ENCODE assay signal across 36 cellular contexts in genomic region chrX:6012357-6012756, GRCh38.
"Had no signal": no experiment of that assay in that cellular context is flagged by ENCODE, and none has a peak within 500 bp of the region (broad histone marks: within the 10 kb centered on the region; RNA-seq: fewer than 3 reads in every experiment).

No MANE protein-coding gene starts in this region.

- DNase-seq: activated B cell treated with CpG ODN at 0.5 μM for 24 hours; activated CD4-positive, alpha-beta memory T cell treated with anti-CD3 and anti-CD28 coated beads for 36 hours; activated CD4-positive, alpha-beta T cell treated with anti-CD3 and anti-CD28 coated beads for 4 hours; activated CD4-positive, alpha-beta T cell treated with anti-CD3 and anti-CD28 coated beads, Interleukin-2, amount 10 ng/mL, durations not matched to agents 24 days and 14 days; activated CD4-positive, alpha-beta T cell treated with anti-CD3 and anti-CD28 coated beads, Interleukin-2, amount 50 U/mL, for 1 hour; activated CD4-positive, alpha-beta T cell treated with anti-CD3 and anti-CD28 coated beads, Interleukin-2, amount 50 U/mL, for 4 hours; activated CD4-positive, CD25-positive, alpha-beta regulatory T cell treated with anti-CD3 and anti-CD28 coated beads, Interleukin-2, amount 50 U/mL, for 72 hours; activated CD8-positive, alpha-beta memory T cell treated with anti-CD3 and anti-CD28 coated beads, Interleukin-2, amount 50 U/mL, for 4 hours; activated CD8-positive, alpha-beta T cell treated with anti-CD3 and anti-CD28 coated beads for 36 hours; activated effector memory CD4-positive, alpha-beta T cell treated with anti-CD3 and anti-CD28 coated beads, Interleukin-2, amount 50 U/mL, for 16 hours; activated gamma-delta T cell treated with Interleukin-2 at 50 U/mL for 16 hours; activated naive CD4-positive, alpha-beta T cell; activated naive CD4-positive, alpha-beta T cell treated with anti-CD3 and anti-CD28 coated beads for 36 hours; activated naive CD4-positive, alpha-beta T cell treated with anti-CD3 and anti-CD28 coated beads, Interleukin-2, amount 50 U/mL, for 16 hours; activated naive CD8-positive, alpha-beta T cell treated with anti-CD3 and anti-CD28 coated beads for 36 hours; activated T-cell treated with anti-CD3 and anti-CD28 coated beads for 4 hours; activated T-cell treated with anti-CD3 and anti-CD28 coated beads, Interleukin-2, amount 50 U/mL, for 1 hour; activated T-cell treated with anti-CD3 and anti-CD28 coated beads, Interleukin-2, amount 50 U/mL, for 4 hours; activated T-cell treated with anti-CD3 and anti-CD28 coated beads, Interleukin-2, amount 50 U/mL, for 72 hours; adrenal gland; amniotic stem cell; aorta; body of pancreas; brain microvascular endothelial cell; caudate nucleus; cerebellar nuclear complex; T-helper 17 cell; T1000 had no signal

- H3K4me1 ChIP-seq: adrenal gland, body of pancreas had no signal

- H3K4me3 ChIP-seq: adrenal gland, body of pancreas, cardiac muscle cell had no signal

- ATAC-seq: activated CD8-positive, alpha-beta T cell treated with anti-CD3 and anti-CD28 coated beads for 36 hours; activated naive CD4-positive, alpha-beta T cell treated with anti-CD3 and anti-CD28 coated beads, Interleukin-2, amount 50 U/mL, for 72 hours; activated T-cell treated with anti-CD3 and anti-CD28 coated beads, Interleukin-2, amount 50 U/mL, for 4 hours; activated T-cell treated with anti-CD3 and anti-CD28 coated beads, Interleukin-2, amount 50 U/mL, for 72 hours; activated T-helper 17 cell treated with anti-CD3 and anti-CD28 coated beads, Interleukin-2, amount 50 U/mL, for 72 hours; body of pancreas; T-helper 17 cell had no signal

- H3K9me3 ChIP-seq: adrenal gland, body of pancreas had no signal

- H3K4me1 Mint-ChIP-seq: activated B cell treated with CpG ODN at 0.5 μM for 24 hours; activated CD4-positive, alpha-beta T cell treated with anti-CD3 and anti-CD28 coated beads, Interleukin-2, amount 10 ng/mL, durations not matched to agents 24 days and 14 days; activated naive CD8-positive, alpha-beta T cell treated with anti-CD3 and anti-CD28 coated beads for 36 hours; activated T-helper 17 cell treated with anti-CD3 and anti-CD28 coated beads, Interleukin-2, amount 50 U/mL, for 72 hours; central memory CD8-positive, alpha-beta T cell; T-helper 17 cell had no signal

- FAIRE-seq: bronchial epithelial cell, TTC549 had no signal

- H3K27ac ChIP-seq: adrenal gland, body of pancreas, brain microvascular endothelial cell, cardiac muscle cell, VCaP had no signal

- H3K4me3 Mint-ChIP-seq: activated B cell treated with CpG ODN at 0.5 μM for 24 hours; activated CD4-positive, alpha-beta memory T cell treated with anti-CD3 and anti-CD28 coated beads for 36 hours; activated CD4-positive, alpha-beta T cell treated with anti-CD3 and anti-CD28 coated beads, Interleukin-2, amount 10 ng/mL, durations not matched to agents 24 days and 14 days; activated CD8-positive, alpha-beta T cell treated with anti-CD3 and anti-CD28 coated beads for 36 hours; activated naive CD4-positive, alpha-beta T cell treated with anti-CD3 and anti-CD28 coated beads for 36 hours; activated naive CD8-positive, alpha-beta T cell treated with anti-CD3 and anti-CD28 coated beads for 36 hours; activated T-cell treated with anti-CD3 and anti-CD28 coated beads, Interleukin-2, amount 50 U/mL, for 4 hours; activated T-cell treated with anti-CD3 and anti-CD28 coated beads, Interleukin-2, amount 50 U/mL, for 72 hours; activated T-helper 1 cell treated with anti-CD3 and anti-CD28 coated beads, Interleukin-12 subunit alpha, Interleukin-12 subunit beta, Interleukin-2, Interleukin-4 antibody, amounts not matched to agents 30 ng/mL and 10 ng/mL and 1 ng/mL, durations not matched to agents 14 hours and 24 hours and 36 hours; activated T-helper 17 cell treated with anti-CD3 and anti-CD28 coated beads, Interleukin-2, amount 50 U/mL, for 72 hours; central memory CD8-positive, alpha-beta T cell; T-helper 17 cell had no signal

- H3K36me3 Mint-ChIP-seq: activated CD4-positive, alpha-beta memory T cell treated with anti-CD3 and anti-CD28 coated beads for 36 hours; activated naive CD4-positive, alpha-beta T cell treated with anti-CD3 and anti-CD28 coated beads, Interleukin-2, amount 50 U/mL, for 72 hours; activated naive CD8-positive, alpha-beta T cell treated with anti-CD3 and anti-CD28 coated beads for 36 hours had no signal

- H3K36me3 ChIP-seq: adrenal gland, brain microvascular endothelial cell, cardiac muscle cell had no signal

- H3K27me3 ChIP-seq: adrenal gland, body of pancreas, brain microvascular endothelial cell, cardiac muscle cell had no signal

- H3K27ac Mint-ChIP-seq: activated B cell treated with CpG ODN at 0.5 μM for 24 hours; activated CD4-positive, alpha-beta memory T cell treated with anti-CD3 and anti-CD28 coated beads for 36 hours; activated CD4-positive, alpha-beta T cell treated with anti-CD3 and anti-CD28 coated beads, Interleukin-2, amount 10 ng/mL, durations not matched to agents 24 days and 14 days; activated CD8-positive, alpha-beta T cell treated with anti-CD3 and anti-CD28 coated beads for 36 hours; activated naive CD4-positive, alpha-beta T cell treated with anti-CD3 and anti-CD28 coated beads for 36 hours; activated naive CD4-positive, alpha-beta T cell treated with anti-CD3 and anti-CD28 coated beads, Interleukin-2, amount 50 U/mL, for 72 hours; activated naive CD8-positive, alpha-beta T cell treated with anti-CD3 and anti-CD28 coated beads for 36 hours; activated T-cell treated with anti-CD3 and anti-CD28 coated beads, Interleukin-2, amount 50 U/mL, for 72 hours; activated T-helper 1 cell treated with anti-CD3 and anti-CD28 coated beads, Interleukin-12 subunit alpha, Interleukin-12 subunit beta, Interleukin-2, Interleukin-4 antibody, amounts not matched to agents 30 ng/mL and 10 ng/mL and 1 ng/mL, durations not matched to agents 14 hours and 24 hours and 36 hours; activated T-helper 17 cell treated with anti-CD3 and anti-CD28 coated beads, Interleukin-2, amount 50 U/mL, for 72 hours; T-helper 17 cell had no signal

- H3K27me3 Mint-ChIP-seq: activated B cell treated with CpG ODN at 0.5 μM for 24 hours; activated CD4-positive, alpha-beta memory T cell treated with anti-CD3 and anti-CD28 coated beads for 36 hours; activated CD4-positive, alpha-beta T cell treated with anti-CD3 and anti-CD28 coated beads, Interleukin-2, amount 10 ng/mL, durations not matched to agents 24 days and 14 days; activated CD8-positive, alpha-beta T cell treated with anti-CD3 and anti-CD28 coated beads for 36 hours; activated naive CD8-positive, alpha-beta T cell treated with anti-CD3 and anti-CD28 coated beads for 36 hours; central memory CD8-positive, alpha-beta T cell; T-helper 17 cell had no signal

- H3K9me3 Mint-ChIP-seq: activated B cell treated with CpG ODN at 0.5 μM for 24 hours; activated CD4-positive, alpha-beta memory T cell treated with anti-CD3 and anti-CD28 coated beads for 36 hours; activated CD4-positive, alpha-beta T cell treated with anti-CD3 and anti-CD28 coated beads, Interleukin-2, amount 10 ng/mL, durations not matched to agents 24 days and 14 days; activated CD8-positive, alpha-beta T cell treated with anti-CD3 and anti-CD28 coated beads for 36 hours; activated naive CD4-positive, alpha-beta T cell treated with anti-CD3 and anti-CD28 coated beads for 36 hours; activated naive CD4-positive, alpha-beta T cell treated with anti-CD3 and anti-CD28 coated beads, Interleukin-2, amount 50 U/mL, for 72 hours; activated naive CD8-positive, alpha-beta T cell treated with anti-CD3 and anti-CD28 coated beads for 36 hours; activated T-cell treated with anti-CD3 and anti-CD28 coated beads, Interleukin-2, amount 50 U/mL, for 4 hours; activated T-helper 1 cell treated with anti-CD3 and anti-CD28 coated beads, Interleukin-12 subunit alpha, Interleukin-12 subunit beta, Interleukin-2, Interleukin-4 antibody, amounts not matched to agents 30 ng/mL and 10 ng/mL and 1 ng/mL, durations not matched to agents 14 hours and 24 hours and 36 hours; activated T-helper 17 cell treated with anti-CD3 and anti-CD28 coated beads, Interleukin-2, amount 50 U/mL, for 72 hours; central memory CD8-positive, alpha-beta T cell had no signal
